In the genomic region with DNA sequence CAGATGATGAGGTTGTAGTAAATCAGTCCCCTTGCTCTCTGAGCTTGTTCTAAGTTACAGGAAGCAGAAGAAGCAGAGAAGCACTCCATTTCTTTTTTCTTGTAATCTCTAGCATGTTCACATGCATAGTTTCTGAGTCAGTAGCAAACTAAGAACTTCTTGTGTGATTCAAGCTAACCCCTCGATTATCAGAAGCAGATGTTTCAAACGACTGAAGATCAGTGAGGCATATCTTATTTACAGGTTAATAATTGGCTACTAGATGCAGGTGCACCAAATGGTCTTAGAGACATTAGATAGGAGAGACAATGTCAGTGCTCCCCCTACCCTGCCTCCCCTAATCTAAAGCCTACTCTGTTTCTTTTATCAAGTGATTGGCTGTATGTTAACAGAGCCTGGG, we compare ENCODE assay signal across 8 cellular contexts.
A peak's percentile ranks its signal among the peaks of the same experiment; 100 is the strongest.
ATAC-seq lines count a peak whose summit lies in the region.

No MANE protein-coding gene starts in this region.

- ATAC-seq in GM18498 (IDR thresholded peaks at IDR 0.05; ENCODE audit: unreplicated experiment): peak; percentile 69
- peak; percentile 84 for ATAC-seq in GM18873 (IDR thresholded peaks at IDR 0.05; ENCODE audit: low FRiP score, unreplicated experiment)
- peak; percentile 86 for ATAC-seq in GM19397 (IDR thresholded peaks at IDR 0.05; ENCODE audit: unreplicated experiment)
- peak; percentile 76 for ATAC-seq in GM21529 (IDR thresholded peaks at IDR 0.05; ENCODE audit: unreplicated experiment)
- ATAC-seq in HG02678 (IDR thresholded peaks at IDR 0.05; ENCODE audit: unreplicated experiment): peak; percentile 87
- peak; percentile 76 for ATAC-seq in HG03060 (IDR thresholded peaks at IDR 0.05; ENCODE audit: low read depth, unreplicated experiment)
- peak; percentile 78 for ATAC-seq in HG03342 (IDR thresholded peaks at IDR 0.05; ENCODE audit: unreplicated experiment)
- peak; percentile 82 for ATAC-seq in HG03571 (IDR thresholded peaks at IDR 0.05; ENCODE audit: unreplicated experiment)

Comparison
In these comparisons a context has a peak if more than half of its experiments do, and no peak if none do; other contexts are left out.
1. Peak in every context shown above with its lines: ATAC-seq.